Comparison of ENCODE assay signal across 27 cellular contexts in genomic region chr15:53634517-53635106, GRCh38.
"Had no signal": no experiment of that assay in that cellular context is flagged by ENCODE, and none has a peak within 500 bp of the region (broad histone marks: within the 10 kb centered on the region; RNA-seq: fewer than 3 reads in every experiment).

No MANE protein-coding gene starts in this region.

- H3K79me2 ChIP-seq: hepatocyte had no signal

- ATAC-seq: heart right ventricle; left lung; lower lobe of right lung; naive thymus-derived CD8-positive, alpha-beta T cell; pancreas; psoas muscle; sciatic nerve; stimulated activated naive B cell treated with anti-CD40 and anti-IgM and Interleukin-4, amounts not matched to agents 10 μg/mL and 1 μg/mL and 100 μg/mL, for 72 hours; stimulated activated naive CD8-positive, alpha-beta T cell treated with anti-CD3 and anti-CD28 coated beads, Interleukin-15, Interleukin-2, amounts not matched to agents 100 U/mL and 50 U/mL, for 24 hours; upper lobe of right lung had no signal

- DNase-seq: heart right ventricle; islet precursor cell; left lung; lower lobe of right lung; mammary epithelial cell; mesenchymal stem cell; naive thymus-derived CD8-positive, alpha-beta T cell; nucleus accumbens; pancreas; posterior cingulate gyrus; psoas muscle; stimulated activated CD4-positive, alpha-beta T cell treated with anti-CD3 and anti-CD28 coated beads, Interleukin-12 subunit alpha, Interleukin-12 subunit beta, amount 100 ng/mL, for 4 hours; stimulated activated CD4-positive, alpha-beta T cell treated with anti-CD3 and anti-CD28 coated beads, Interleukin-15, amount 100 ng/mL, for 24 hours; stimulated activated CD4-positive, alpha-beta T cell treated with anti-CD3 and anti-CD28 coated beads, Interleukin-2, amount 100 ng/mL, for 24 hours; stimulated activated CD4-positive, alpha-beta T cell treated with anti-CD3 and anti-CD28 coated beads, Interleukin-4, amount 100 ng/mL, for 1 hour; stimulated activated naive B cell treated with anti-CD40 and anti-IgM and Interleukin-4, amounts not matched to agents 10 μg/mL and 1 μg/mL and 100 μg/mL, for 72 hours; stimulated activated naive CD8-positive, alpha-beta T cell treated with anti-CD3 and anti-CD28 coated beads, Interleukin-15, Interleukin-2, amounts not matched to agents 100 U/mL and 50 U/mL, for 24 hours; stomach; testis; thyroid gland; transverse colon; upper lobe of right lung had no signal

- H2AFZ ChIP-seq: hepatocyte had no signal

- FAIRE-seq: pancreas, urothelium cell line had no signal

- H3K4me1 ChIP-seq: heart right ventricle, left lung, lower lobe of right lung, pancreas, psoas muscle, right atrium auricular region, stomach, testis, transverse colon, upper lobe of right lung had no signal

- H3K4me2 ChIP-seq: hepatocyte had no signal

- H3K27ac ChIP-seq: heart right ventricle, hepatocyte, left lung, lower lobe of right lung, pancreas, psoas muscle, right atrium auricular region, skin epidermis, stomach, testis, thyroid gland, transverse colon, upper lobe of right lung had no signal

- H3K36me3 ChIP-seq: heart right ventricle, left lung, lower lobe of right lung, pancreas, right atrium auricular region, stomach, thyroid gland, transverse colon, upper lobe of right lung had no signal

- H3K9me3 ChIP-seq: lower lobe of right lung, pancreas, testis, thyroid gland, upper lobe of right lung had no signal

- H3K27me3 ChIP-seq: heart right ventricle, hepatocyte, left lung, pancreas, right atrium auricular region, stomach, testis, thyroid gland, transverse colon, upper lobe of right lung had no signal

- H3K4me3 ChIP-seq: heart right ventricle, hepatocyte, left lung, lower lobe of right lung, pancreas, psoas muscle, right atrium auricular region, skin epidermis, stomach, testis, thyroid gland, transverse colon, upper lobe of right lung had no signal
